ENCODE assay signal across 1 cellular context in genomic region chr4:53009824-53010223, GRCh38.
TF ChIP-seq lines count a peak whose summit lies in the region.

No MANE protein-coding gene starts in this region.

TF ChIP-seq in WTC11, 78 proteins besides CTCF, POLR2A, EP300 and RAD21 (continued from another document):
- TF ChIP-seq, protein P1, sequence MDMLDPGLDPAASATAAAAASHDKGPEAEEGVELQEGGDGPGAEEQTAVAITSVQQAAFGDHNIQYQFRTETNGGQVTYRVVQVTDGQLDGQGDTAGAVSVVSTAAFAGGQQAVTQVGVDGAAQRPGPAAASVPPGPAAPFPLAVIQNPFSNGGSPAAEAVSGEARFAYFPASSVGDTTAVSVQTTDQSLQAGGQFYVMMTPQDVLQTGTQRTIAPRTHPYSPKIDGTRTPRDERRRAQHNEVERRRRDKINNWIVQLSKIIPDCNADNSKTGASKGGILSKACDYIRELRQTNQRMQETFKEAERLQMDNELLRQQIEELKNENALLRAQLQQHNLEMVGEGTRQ (CRISPR knock-in tag; IDR thresholded peaks at IDR 0.05): no peak
- no peak for TF ChIP-seq KAT7 (CRISPR knock-in tag; IDR thresholded peaks at IDR 0.05; ENCODE audit: borderline replicate concordance)
